In the genomic region with DNA sequence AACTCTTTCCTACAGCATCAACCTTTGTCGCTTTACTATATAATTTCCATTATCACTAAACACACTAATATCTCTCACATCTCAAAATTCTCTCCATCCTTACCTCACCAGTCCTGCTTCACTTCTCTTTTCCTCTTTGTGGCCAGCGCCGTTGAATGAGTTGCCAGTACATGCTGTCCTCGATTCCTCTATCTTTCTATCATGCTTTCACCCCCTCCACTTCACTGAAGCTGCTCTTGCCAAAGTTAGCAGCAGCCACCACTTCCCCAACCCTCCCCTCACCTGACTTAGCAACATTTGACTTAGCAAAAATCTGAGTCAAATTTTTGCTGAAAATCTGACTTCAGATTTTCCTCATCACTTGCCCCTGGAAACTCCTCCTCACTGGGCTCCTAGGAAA, we compare ENCODE assay signal across 18 cellular contexts.
"Had no signal": no experiment of that assay in that cellular context is flagged by ENCODE, and none has a peak within 500 bp of the region (broad histone marks: within the 10 kb centered on the region; RNA-seq: fewer than 3 reads in every experiment).

No MANE protein-coding gene starts in this region.

- H3K27me3 ChIP-seq: dorsolateral prefrontal cortex, esophagus muscularis mucosa, neutrophil, ovary, transverse colon had no signal

- H3K4me1 ChIP-seq: prostate gland, transverse colon had no signal

- H3K4me3 ChIP-seq: dorsolateral prefrontal cortex, esophagus muscularis mucosa, ovary, prostate gland, transverse colon had no signal

- H3K4me1 Mint-ChIP-seq: activated T-helper 17 cell treated with anti-CD3 and anti-CD28 coated beads, Interleukin-2, amount 50 U/mL, for 72 hours; central memory CD8-positive, alpha-beta T cell; nephron had no signal

- DNase-seq: activated CD4-positive, CD25-positive, alpha-beta regulatory T cell treated with anti-CD3 and anti-CD28 coated beads, Interleukin-2, amount 50 U/mL, for 72 hours; activated naive CD4-positive, alpha-beta T cell; activated naive CD8-positive, alpha-beta T cell treated with anti-CD3 and anti-CD28 coated beads for 36 hours; activated T-cell treated with anti-CD3 and anti-CD28 coated beads, Interleukin-2, amount 50 U/mL, for 24 hours; dorsolateral prefrontal cortex; effector memory CD8-positive, alpha-beta T cell; glutamatergic neuron; hypothalamus; mesenchymal stem cell; ovary; stimulated activated CD4-positive, alpha-beta T cell treated with anti-CD3 and anti-CD28 coated beads, Interleukin-4, amount 100 ng/mL, for 24 hours; transverse colon had no signal

- H3K27ac ChIP-seq: dorsolateral prefrontal cortex, esophagus muscularis mucosa, neutrophil, ovary, prostate gland, transverse colon had no signal

- H3K27ac Mint-ChIP-seq: activated naive CD8-positive, alpha-beta T cell treated with anti-CD3 and anti-CD28 coated beads for 36 hours; activated T-cell treated with anti-CD3 and anti-CD28 coated beads, Interleukin-2, amount 50 U/mL, for 24 hours; activated T-helper 17 cell treated with anti-CD3 and anti-CD28 coated beads, Interleukin-2, amount 50 U/mL, for 72 hours; effector memory CD8-positive, alpha-beta T cell; nephron had no signal

- H3K27me3 Mint-ChIP-seq: activated naive CD8-positive, alpha-beta T cell treated with anti-CD3 and anti-CD28 coated beads for 36 hours; activated T-cell treated with anti-CD3 and anti-CD28 coated beads, Interleukin-2, amount 50 U/mL, for 24 hours; activated T-helper 17 cell treated with anti-CD3 and anti-CD28 coated beads, Interleukin-2, amount 50 U/mL, for 72 hours; central memory CD8-positive, alpha-beta T cell; effector memory CD8-positive, alpha-beta T cell had no signal

- ATAC-seq: activated T-helper 17 cell treated with anti-CD3 and anti-CD28 coated beads, Interleukin-2, amount 50 U/mL, for 72 hours; effector memory CD8-positive, alpha-beta T cell had no signal

- H3K9me3 Mint-ChIP-seq: activated naive CD8-positive, alpha-beta T cell treated with anti-CD3 and anti-CD28 coated beads for 36 hours; activated T-cell treated with anti-CD3 and anti-CD28 coated beads, Interleukin-2, amount 50 U/mL, for 24 hours; activated T-helper 17 cell treated with anti-CD3 and anti-CD28 coated beads, Interleukin-2, amount 50 U/mL, for 72 hours; central memory CD8-positive, alpha-beta T cell; effector memory CD8-positive, alpha-beta T cell; nephron had no signal

- H3K9me3 ChIP-seq: esophagus muscularis mucosa, neutrophil, ovary, prostate gland, transverse colon had no signal

- H3K36me3 ChIP-seq: ovary, transverse colon had no signal

- H3K4me3 Mint-ChIP-seq: activated naive CD8-positive, alpha-beta T cell treated with anti-CD3 and anti-CD28 coated beads for 36 hours; activated T-cell treated with anti-CD3 and anti-CD28 coated beads, Interleukin-2, amount 50 U/mL, for 24 hours; activated T-helper 17 cell treated with anti-CD3 and anti-CD28 coated beads, Interleukin-2, amount 50 U/mL, for 72 hours; central memory CD8-positive, alpha-beta T cell; effector memory CD8-positive, alpha-beta T cell; nephron had no signal
